ENCODE assay signal across 8 cellular contexts in genomic region chr1:8817413-8818324, GRCh38. TPM values are rescaled to one million over a fixed set of nuclear protein-coding genes. Genes with fewer than 3 reads are reported as not detected.
DNase-seq lines count a peak whose midpoint lies in the region; ATAC-seq and TF ChIP-seq lines count a peak whose summit lies in the region.

Gene RERE, minus strand, starts transcription at chr1:8817640.

- peak within 1 kb of the TSS; percentile 96 for H3K4me3 ChIP-seq in PC-3 (ENCODE audit: low read length)
- H3K4me3 ChIP-seq in epithelial cell of proximal tubule (ENCODE audit: low read depth, low read length): peak within 1 kb of the TSS; percentile 77
- peak within 1 kb of the TSS; percentile 78 for H3K4me3 ChIP-seq in mucosa of stomach (ENCODE audit: low read length)

- DNase-seq in DMS114 treated with DMSO at 0.1 percent for 48 hours (lab: John Stamatoyannopoulos, UW; ENCODE audit: unreplicated experiment) (peak; percentile 63), HuH-7.5 (ENCODE audit: low spot score) (peak; percentile 96), PC-3 (peak; percentile 95), activated T-cell treated with anti-CD3 and anti-CD28 coated beads for 4 hours (peak; percentile 95), epithelial cell of proximal tubule (ENCODE audit: low read depth) (no peak)
- DNase-seq in stimulated activated CD8-positive, alpha-beta memory T cell treated with anti-CD3 and anti-CD28 coated beads, Interleukin-4, amount 100 ng/mL, for 48 hours: peak; percentile 98

- H2AFZ ChIP-seq in PC-3 (ENCODE audit: low read length): peak within 1 kb of the TSS; percentile 82

- TF ChIP-seq CTCF in PC-3 (conservative IDR thresholded peaks at IDR 0.05; ENCODE audit: low read depth, low read length) (no peak), epithelial cell of proximal tubule (conservative IDR thresholded peaks at IDR 0.05; ENCODE audit: low read depth, low read length) (peak; percentile 9)

- CTCF ChIA-PET in PC-3 (lab: Charles Lee): no interaction called here

- no peaks in the 10 kb centered on the region for H3K27me3 ChIP-seq in PC-3 (ENCODE audit: low read length)
- no peaks in the 10 kb centered on the region for H3K27me3 ChIP-seq in mucosa of stomach (ENCODE audit: control insufficient read depth, insufficient read depth, low read length)

- ATAC-seq in GM21528 (IDR thresholded peaks at IDR 0.05; ENCODE audit: low FRiP score, unreplicated experiment): peak; percentile 94
- ATAC-seq in PC-3: peak; percentile 75

- H3K9me3 ChIP-seq in PC-3 (ENCODE audit: low read length) (no peaks in the 10 kb centered on the region), mucosa of stomach (ENCODE audit: control insufficient read depth, low read length) (no peaks in the 10 kb centered on the region)

- peaks cover 13% of the 10 kb centered on the region for H3F3A ChIP-seq in PC-3 (ENCODE audit: low read length, unreplicated experiment)

- H3K27ac ChIP-seq in PC-3 (ENCODE audit: low read length): peak within 1 kb of the TSS; percentile 74

- peak within 1 kb of the TSS; percentile 94 for H3K9ac ChIP-seq in PC-3 (ENCODE audit: low read length)
- peak within 1 kb of the TSS; percentile 99 for H3K9ac ChIP-seq in mucosa of stomach (ENCODE audit: low read length)

- no TSS peak for BruUV-seq in PC-3 (replicated peaks; lab: Mats Ljungman, UMichigan)

- H3K4me1 ChIP-seq in PC-3 (ENCODE audit: insufficient read depth, low read length) (peaks cover 55% of the 10 kb centered on the region), mucosa of stomach (ENCODE audit: control insufficient read depth, insufficient read depth, low read length) (peaks cover 29% of the 10 kb centered on the region)

- peak within 1 kb of the TSS; percentile 90 for H3K4me2 ChIP-seq in PC-3 (ENCODE audit: low read length)

- intact Hi-C loops in PC-3 (cut with micrococcal nuclease): loop anchor here (2.0 kb wide), 1 partner anchor 77 kb away; no protein-coding TSS in a partner anchor

- POLR2A ChIA-PET in PC-3 (lab: Charles Lee; ENCODE audit: unreplicated experiment): interaction anchor here (0.6 to 0.7 kb wide), 2 partner anchors 31 to 151 kb away, joined by 3 to 7 read pairs; no protein-coding TSS in a partner anchor

- H3K36me3 ChIP-seq in PC-3 (ENCODE audit: low read depth, low read length): no peaks in the 10 kb centered on the region
- H3K36me3 ChIP-seq in mucosa of stomach (ENCODE audit: control insufficient read depth, insufficient read depth, low read length): no peaks in the 10 kb centered on the region

- peaks cover 47% of the 10 kb centered on the region for H3K79me2 ChIP-seq in PC-3 (ENCODE audit: low read length)

- H3K9me2 ChIP-seq in PC-3 (replicated peaks; ENCODE audit: low read length): no peaks in the 10 kb centered on the region

- H4K20me1 ChIP-seq in PC-3 (ENCODE audit: low read length): no peaks in the 10 kb centered on the region

RNA-seq across cellular contexts. Expression of gene RERE, which starts in this region (rescaled TPM):
- total RNA-seq in PC-3 (2014; rRNA removed): 24.2 and 45.2 TPM in 2 replicates
- 18.0 and 30.0 TPM in 2 replicates for total RNA-seq in epithelial cell of proximal tubule
